1 cellular context compared by ENCODE assay signal in the genomic region with DNA sequence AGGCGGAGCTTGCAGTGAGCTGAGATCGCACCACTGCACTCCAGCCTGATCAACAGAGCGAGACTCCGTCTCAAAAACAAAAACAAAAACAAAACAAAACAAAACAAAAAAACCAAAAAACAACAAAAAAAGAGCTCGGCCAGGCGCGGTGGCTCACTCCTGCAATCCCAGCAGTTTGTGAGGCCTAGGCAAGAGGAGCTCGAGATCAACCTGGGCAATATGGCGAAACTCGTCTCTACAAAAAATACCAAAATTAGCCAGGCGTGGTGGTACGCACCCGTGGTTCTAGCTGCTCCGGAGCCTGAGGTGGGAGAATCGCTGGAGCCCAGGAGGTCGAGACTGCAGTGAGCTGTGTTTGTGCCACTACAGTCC.
TF ChIP-seq lines count a peak whose summit lies in the region.

No MANE protein-coding gene starts in this region.

TF ChIP-seq in IMR-90, 13 proteins besides CTCF, POLR2A, EP300 and RAD21:
- TF ChIP-seq RFX5 (IDR thresholded peaks at IDR 0.05; ENCODE audit: low read depth, low read length) = no peak
- no peak for TF ChIP-seq CHD1 (IDR thresholded peaks at IDR 0.05; ENCODE audit: low read depth, low read length)
- no peak for TF ChIP-seq MAZ (IDR thresholded peaks at IDR 0.05; ENCODE audit: borderline replicate concordance, low read depth, low read length)
- TF ChIP-seq, protein P1, sequence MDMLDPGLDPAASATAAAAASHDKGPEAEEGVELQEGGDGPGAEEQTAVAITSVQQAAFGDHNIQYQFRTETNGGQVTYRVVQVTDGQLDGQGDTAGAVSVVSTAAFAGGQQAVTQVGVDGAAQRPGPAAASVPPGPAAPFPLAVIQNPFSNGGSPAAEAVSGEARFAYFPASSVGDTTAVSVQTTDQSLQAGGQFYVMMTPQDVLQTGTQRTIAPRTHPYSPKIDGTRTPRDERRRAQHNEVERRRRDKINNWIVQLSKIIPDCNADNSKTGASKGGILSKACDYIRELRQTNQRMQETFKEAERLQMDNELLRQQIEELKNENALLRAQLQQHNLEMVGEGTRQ (IDR thresholded peaks at IDR 0.05; ENCODE audit: low read depth, low read length) = no peak
- TF ChIP-seq RCOR1 (IDR thresholded peaks at IDR 0.05; ENCODE audit: insufficient replicate concordance, low read length) = no peak
- TF ChIP-seq CEBPB (IDR thresholded peaks at IDR 0.05; ENCODE audit: low read depth, low read length) = no peak
